In the genomic region with DNA sequence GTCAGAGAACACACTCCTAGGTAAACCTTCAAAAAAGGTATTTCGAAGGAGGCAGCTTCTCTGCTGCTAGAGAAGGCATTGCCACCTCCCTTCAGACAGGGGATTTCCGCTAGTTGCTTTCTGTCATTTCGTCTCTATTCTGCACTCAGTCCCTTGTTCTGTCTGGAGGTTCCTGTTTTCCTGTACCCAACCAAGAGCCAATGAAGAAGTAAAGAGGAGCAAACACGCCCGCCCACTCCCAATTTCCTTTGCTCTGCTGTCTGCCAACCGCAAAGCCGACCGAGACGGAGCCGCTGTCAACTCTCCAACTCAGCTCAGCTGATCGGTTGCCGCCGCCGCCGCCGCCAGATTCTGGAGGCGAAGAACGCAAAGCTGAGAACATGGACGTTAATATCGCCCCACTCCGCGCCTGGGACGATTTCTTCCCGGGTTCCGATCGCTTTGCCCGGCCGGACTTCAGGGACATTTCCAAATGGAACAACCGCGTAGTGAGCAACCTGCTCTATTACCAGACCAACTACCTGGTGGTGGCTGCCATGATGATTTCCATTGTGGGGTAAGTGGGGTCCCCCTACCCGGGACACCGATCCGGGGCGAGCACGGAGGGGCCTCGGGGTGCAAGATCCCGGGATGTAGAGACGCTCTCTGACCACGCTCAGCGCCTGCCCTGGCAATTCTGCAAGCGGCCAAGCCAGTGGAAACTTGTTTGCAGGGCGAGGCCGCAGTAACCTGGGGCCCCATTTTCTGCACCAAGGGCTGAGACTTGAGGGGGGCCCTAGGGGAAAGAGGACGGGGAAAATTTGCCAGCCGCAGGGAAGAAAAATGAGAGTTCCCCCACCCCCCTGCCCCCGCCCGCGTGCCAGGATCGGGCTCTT, we compare ENCODE assay signal across 8 cellular contexts. TPM values are rescaled to one million over a fixed set of nuclear protein-coding genes. Genes with fewer than 3 reads are reported as not detected.
A peak's percentile ranks its signal among the peaks of the same experiment; 100 is the strongest.
DNase-seq lines count a peak whose midpoint lies in the region; ATAC-seq, FAIRE-seq and TF ChIP-seq lines count a peak whose summit lies in the region.

A gene with protein sequence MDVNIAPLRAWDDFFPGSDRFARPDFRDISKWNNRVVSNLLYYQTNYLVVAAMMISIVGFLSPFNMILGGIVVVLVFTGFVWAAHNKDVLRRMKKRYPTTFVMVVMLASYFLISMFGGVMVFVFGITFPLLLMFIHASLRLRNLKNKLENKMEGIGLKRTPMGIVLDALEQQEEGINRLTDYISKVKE (plus strand): TSS at position 270 of the 875 bp plus-strand sequence. CDS start 111 bp downstream, at position 381.

- no peaks in the 10 kb centered on the region for H4K20me1 ChIP-seq in keratinocyte (ENCODE audit: control insufficient read depth, extremely low read depth, insufficient read depth, low read length)

- H3K4me1 ChIP-seq in keratinocyte (ENCODE audit: control insufficient read depth, extremely low read depth, insufficient read depth, low read length), result peaks cover 76% of the 10 kb centered on the region

- ATAC-seq in GM18873 (IDR thresholded peaks at IDR 0.05; ENCODE audit: low FRiP score, unreplicated experiment) (peak; percentile 55), HG03139 (IDR thresholded peaks at IDR 0.05; ENCODE audit: unreplicated experiment) (peak; percentile 50)
- peak; percentile 43 to 47 for ATAC-seq in activated CD4-positive, CD25-positive, alpha-beta regulatory T cell treated with anti-CD3 and anti-CD28 coated beads, Interleukin-2, amount 50 U/mL, for 24 hours

- dilution Hi-C loops in keratinocyte (cut with MboI; ENCODE audit: extremely low pct_ligation_motif_present, low sequenced_read_pairs), result no loop called here

- CTCF ChIA-PET in AG04449 (lab: Yijun Ruan, JAX), result interaction anchor here (1.5 kb wide), 1 partner anchor 35 kb away, joined by 6 read pairs; no protein-coding TSS in a partner anchor

- DNase-seq in AG04449 (ENCODE audit: low read depth, low spot score) (peak; percentile 58), NCI-H446 treated with DMSO at 0.1 percent for 48 hours (lab: John Stamatoyannopoulos, UW) (peak; percentile 65), cerebellar cortex (ENCODE audit: low spot score) (peak; percentile 98), keratinocyte (ENCODE audit: low read depth, low spot score) (no peak)
- DNase-seq in stimulated activated CD4-positive, alpha-beta T cell treated with anti-CD3 and anti-CD28 coated beads, Interleukin-15, amount 100 ng/mL, for 1 hour (ENCODE audit: low read depth in 1 of 2, low spot score in 1 of 2), result peak; percentile 75 to 76

- peaks cover 33% of the 10 kb centered on the region for H3K79me2 ChIP-seq in keratinocyte (ENCODE audit: control insufficient read depth, insufficient read depth, low read length)

- peaks cover 1 to 3% of the 10 kb centered on the region in 2 experiments for H3K36me3 ChIP-seq in keratinocyte (ENCODE audit: control insufficient read depth in 2 of 2, extremely low read depth in 1 of 2, insufficient read depth in 2 of 2, low read length in 2 of 2)

- POLR2A ChIA-PET in AG04449 (lab: Yijun Ruan, JAX), result interaction anchor here (1.0 to 2.2 kb wide), 3 partner anchors 9 to 53 kb away, joined by 3 to 9 read pairs (median 8); a partner anchor contains a TSS

- FAIRE-seq in keratinocyte (lab: Jason Lieb, UNC), result peak; percentile 46

- no peaks in the 10 kb centered on the region for H3K27me3 ChIP-seq in keratinocyte (ENCODE audit: control insufficient read depth, extremely low read depth, insufficient read depth, low read length)

- peak within 1 kb of the TSS; percentile 90 for H3K9ac ChIP-seq in keratinocyte (ENCODE audit: control insufficient read depth, extremely low read depth, insufficient read depth, low read length)

- H3K27ac ChIP-seq in keratinocyte (ENCODE audit: control insufficient read depth, insufficient read depth, low read length), result peak within 1 kb of the TSS; percentile 94

- peak within 1 kb of the TSS; percentile 87 for H3K4me2 ChIP-seq in keratinocyte (ENCODE audit: control insufficient read depth, extremely low read depth, insufficient read depth, low read depth, low read length)

- H2AFZ ChIP-seq in keratinocyte (ENCODE audit: control insufficient read depth, low read length), result peak within 1 kb of the TSS; percentile 74

- no peaks in the 10 kb centered on the region for H3K9me3 ChIP-seq in keratinocyte (ENCODE audit: control insufficient read depth, low read depth, low read length)

- H3K4me3 ChIP-seq in AG04449 (ENCODE audit: low read depth, low read length), result peak within 1 kb of the TSS; percentile 85
- peak within 1 kb of the TSS; percentile 74 to 94 (median 90) for H3K4me3 ChIP-seq in keratinocyte (ENCODE audit: control insufficient read depth in 2 of 3, extremely low read depth in 1 of 3, insufficient read depth in 2 of 3, low read depth in 1 of 3, low read length in 3 of 3)

- TF ChIP-seq CTCF in AG04449 (IDR thresholded peaks at IDR 0.05; ENCODE audit: insufficient read depth, low read length, missing control alignments), result no peak
- TF ChIP-seq CTCF in keratinocyte (optimal IDR thresholded peaks at IDR 0.05 in 1 of 3, IDR thresholded peaks at IDR 0.05 in 1 of 3, conservative IDR thresholded peaks at IDR 0.05 in 1 of 3; ENCODE audit: extremely low read depth in 1 of 3, insufficient read depth in 2 of 3, low read length in 3 of 3), result no peak

- H3K9me1 ChIP-seq in keratinocyte (ENCODE audit: control insufficient read depth, extremely low read depth, insufficient read depth, low read length), result no peaks in the 10 kb centered on the region

RNA-seq across cellular contexts. Expression of the gene that starts here (rescaled TPM):
- 87.2 to 113 TPM (median 112 TPM) in 3 replicates for polyA plus RNA-seq in keratinocyte
- 29.2 TPM for polyA plus RNA-seq in keratinocyte (2011; ENCODE audit: low read depth)
- polyA plus RNA-seq in keratinocyte (2011; cell fraction: cytosol; rRNA removed), result 74.3 and 129 TPM in 2 replicates
- polyA plus RNA-seq in keratinocyte (2011; cell fraction: nucleus; rRNA removed), result 109 and 146 TPM in 2 replicates
- 44.6 and 78.4 TPM in 2 replicates for polyA plus RNA-seq in keratinocyte (2012; ENCODE audit: low replicate concordance)
- 46.8 to 105 TPM (median 86.8 TPM) in 3 replicates for polyA minus RNA-seq in keratinocyte
- polyA minus RNA-seq in keratinocyte (2011; cell fraction: cytosol; rRNA and poly(A)+ RNA removed), result 81.7 TPM
- 43.5 and 73.1 TPM in 2 replicates for polyA minus RNA-seq in keratinocyte (2011; cell fraction: nucleus; rRNA and poly(A)+ RNA removed)
